In the genomic region with DNA sequence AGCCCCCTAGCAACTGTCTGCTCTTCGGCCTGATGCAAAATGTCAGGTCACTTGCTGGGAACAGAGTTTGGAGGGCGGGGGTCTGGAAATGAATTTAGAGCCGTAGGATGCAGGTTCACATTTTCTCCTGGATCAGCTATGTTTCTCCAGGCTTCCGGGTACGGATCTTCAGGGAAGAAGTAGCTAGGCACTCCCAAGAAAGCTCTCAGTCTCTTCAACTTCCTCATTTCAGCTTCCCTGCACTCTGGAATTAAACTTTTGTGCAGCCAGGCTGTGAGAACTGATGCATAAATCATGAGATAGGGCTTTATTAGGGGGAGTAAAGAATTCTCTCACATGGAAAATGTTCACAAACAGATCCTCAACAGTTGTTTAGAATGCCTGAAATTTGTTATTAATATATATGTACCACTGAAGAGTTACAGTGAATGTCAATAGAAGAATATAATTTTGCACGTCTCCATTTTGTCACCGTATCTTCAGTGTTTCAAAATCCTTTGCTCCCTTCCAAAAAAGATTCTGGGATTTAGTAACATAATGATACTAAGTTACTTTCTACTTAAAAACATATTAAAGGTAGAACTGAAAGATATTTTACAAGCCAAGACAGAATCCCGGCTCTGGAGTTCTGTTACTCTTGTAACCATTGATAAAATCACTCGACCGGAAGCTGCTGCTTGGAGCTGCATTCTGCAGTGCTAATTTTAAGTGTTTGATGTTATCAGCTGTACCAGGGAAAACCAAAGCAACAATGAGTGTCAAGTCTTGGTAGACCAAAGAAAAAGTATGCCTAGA, we compare ENCODE assay signal across 1 cellular context.
TF ChIP-seq lines count a peak whose summit lies in the region.

No MANE protein-coding gene starts in this region.

TF ChIP-seq in GM12878, 131 proteins besides CTCF, POLR2A, EP300 and RAD21 (continued from another document):
- TF ChIP-seq, protein P1, sequence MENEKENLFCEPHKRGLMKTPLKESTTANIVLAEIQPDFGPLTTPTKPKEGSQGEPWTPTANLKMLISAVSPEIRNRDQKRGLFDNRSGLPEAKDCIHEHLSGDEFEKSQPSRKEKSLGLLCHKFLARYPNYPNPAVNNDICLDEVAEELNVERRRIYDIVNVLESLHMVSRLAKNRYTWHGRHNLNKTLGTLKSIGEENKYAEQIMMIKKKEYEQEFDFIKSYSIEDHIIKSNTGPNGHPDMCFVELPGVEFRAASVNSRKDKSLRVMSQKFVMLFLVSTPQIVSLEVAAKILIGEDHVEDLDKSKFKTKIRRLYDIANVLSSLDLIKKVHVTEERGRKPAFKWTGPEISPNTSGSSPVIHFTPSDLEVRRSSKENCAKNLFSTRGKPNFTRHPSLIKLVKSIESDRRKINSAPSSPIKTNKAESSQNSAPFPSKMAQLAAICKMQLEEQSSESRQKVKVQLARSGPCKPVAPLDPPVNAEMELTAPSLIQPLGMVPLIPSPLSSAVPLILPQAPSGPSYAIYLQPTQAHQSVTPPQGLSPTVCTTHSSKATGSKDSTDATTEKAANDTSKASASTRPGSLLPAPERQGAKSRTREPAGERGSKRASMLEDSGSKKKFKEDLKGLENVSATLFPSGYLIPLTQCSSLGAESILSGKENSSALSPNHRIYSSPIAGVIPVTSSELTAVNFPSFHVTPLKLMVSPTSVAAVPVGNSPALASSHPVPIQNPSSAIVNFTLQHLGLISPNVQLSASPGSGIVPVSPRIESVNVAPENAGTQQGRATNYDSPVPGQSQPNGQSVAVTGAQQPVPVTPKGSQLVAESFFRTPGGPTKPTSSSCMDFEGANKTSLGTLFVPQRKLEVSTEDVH (IDR thresholded peaks at IDR 0.05; ENCODE audit: low read depth, partially characterized antibody) = no peak
TF ChIP-seq in GM12878: peak in this region for 1.
